In genomic region chr2:220476877-220477276, GRCh38 we compare ENCODE assay signal across 3 cellular contexts.
TF ChIP-seq lines count a peak whose summit lies in the region.

No MANE protein-coding gene starts in this region.

TF ChIP-seq in HepG2, 621 proteins besides CTCF, POLR2A, EP300 and RAD21:
- TF ChIP-seq ZNF83 (CRISPR knock-in tag; IDR thresholded peaks at IDR 0.05; ENCODE audit: borderline replicate concordance), result no peak
- TF ChIP-seq ZBTB40 (IDR thresholded peaks at IDR 0.05), result peak; percentile 90
- TF ChIP-seq ZBTB40 (CRISPR knock-in tag; IDR thresholded peaks at IDR 0.05), result no peak

TF ChIP-seq in HEK293T, 16 proteins besides CTCF, POLR2A, EP300 and RAD21:
- no peak for TF ChIP-seq FOXK2 (IDR thresholded peaks at IDR 0.05)
- peak; percentile 70; the same call in 1 of the 2 replicates for TF ChIP-seq ELF4 (IDR thresholded peaks at IDR 0.05)

TF ChIP-seq in H1, 55 proteins besides CTCF, POLR2A, EP300 and RAD21:
- TF ChIP-seq CBX8 (IDR thresholded peaks at IDR 0.05; ENCODE audit: borderline replicate concordance, low read depth, low read length), result no peak
- no peak for TF ChIP-seq ATF2 (IDR thresholded peaks at IDR 0.05; ENCODE audit: low read length)
- no peak for TF ChIP-seq TEAD4 (IDR thresholded peaks at IDR 0.05; ENCODE audit: low read depth, low read length)
- no peak for TF ChIP-seq ASH2L (IDR thresholded peaks at IDR 0.05; ENCODE audit: low read length)
- TF ChIP-seq ATF3 (IDR thresholded peaks at IDR 0.05; ENCODE audit: insufficient read depth, low read depth, low read length), result no peak
- no peak for TF ChIP-seq NANOG (IDR thresholded peaks at IDR 0.05; ENCODE audit: insufficient read depth, low read depth, low read length, poor library complexity, severe bottlenecking)
- TF ChIP-seq KDM5A (IDR thresholded peaks at IDR 0.05; ENCODE audit: low read length), result no peak
- TF ChIP-seq TAF1 (IDR thresholded peaks at IDR 0.05; ENCODE audit: low read depth, low read length), result no peak
- TF ChIP-seq TAF7 (optimal IDR thresholded peaks at IDR 0.05; ENCODE audit: borderline replicate concordance, low read depth, low read length), result no peak
- TF ChIP-seq SRF (IDR thresholded peaks at IDR 0.05; ENCODE audit: low read depth, low read length), result no peak
- TF ChIP-seq ZNF274 (IDR thresholded peaks at IDR 0.05; ENCODE audit: borderline replicate concordance, extremely low read depth, low read length), result no peak
- no peak for TF ChIP-seq NRF1 (IDR thresholded peaks at IDR 0.05; ENCODE audit: low read depth, low read length)
- no peak for TF ChIP-seq YY1 (IDR thresholded peaks at IDR 0.05; ENCODE audit: low read depth, low read length)
